22 cellular contexts compared by ENCODE assay signal in the genomic region with DNA sequence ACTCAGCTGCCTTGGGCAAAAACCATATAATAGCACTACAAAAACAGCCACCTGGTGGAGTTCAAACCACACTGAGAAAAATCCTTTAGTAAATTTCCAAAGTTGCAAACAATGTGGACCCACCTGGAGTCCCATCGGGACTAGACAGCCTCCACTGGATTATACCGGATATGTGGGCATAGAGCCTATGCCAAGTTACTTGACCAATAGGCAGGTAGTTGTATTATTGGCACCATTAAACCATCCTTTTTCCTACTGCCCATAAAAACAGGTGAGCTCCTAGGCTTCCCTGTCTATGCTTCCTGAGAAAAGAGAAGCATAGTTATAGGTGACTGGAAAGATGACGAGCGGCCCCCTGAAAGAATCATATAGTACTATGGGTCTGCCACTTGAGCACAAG. TPM values are rescaled to one million over a fixed set of nuclear protein-coding genes. Genes with fewer than 3 reads are reported as not detected.
"Had no signal": no experiment of that assay in that cellular context is flagged by ENCODE, and none has a peak within 500 bp of the region (broad histone marks: within the 10 kb centered on the region; RNA-seq: fewer than 3 reads in every experiment).

No MANE protein-coding gene starts in this region.

- ATAC-seq: activated CD4-positive, CD25-positive, alpha-beta regulatory T cell treated with anti-CD3 and anti-CD28 coated beads, Interleukin-2, amount 50 U/mL, for 24 hours; activated CD8-positive, alpha-beta memory T cell treated with anti-CD3 and anti-CD28 coated beads, Interleukin-2, amount 10 ng/mL, durations not matched to agents 7 days and 5 days; activated CD8-positive, alpha-beta T cell treated with anti-CD3 and anti-CD28 coated beads for 36 hours; gastrocnemius medialis; naive thymus-derived CD4-positive, alpha-beta T cell; sciatic nerve; stimulated activated effector memory CD8-positive, alpha-beta T cell treated with anti-CD3 and anti-CD28 coated beads, Interleukin-12 subunit alpha, Interleukin-12 subunit beta, amount 100 ng/mL, for 72 hours; stimulated activated naive CD8-positive, alpha-beta T cell treated with anti-CD3 and anti-CD28 coated beads, Interleukin-15, amount 100 ng/mL, for 72 hours had no signal

- H3K36me3 ChIP-seq: cardiac muscle cell, esophagus muscularis mucosa, gastrocnemius medialis, tibial nerve had no signal

- H3K27me3 ChIP-seq: cardiac muscle cell, esophagus muscularis mucosa, gastrocnemius medialis, tibial nerve had no signal

- H3K4me1 ChIP-seq: tibial nerve had no signal

- H3K9me3 ChIP-seq: esophagus muscularis mucosa, gastrocnemius medialis, tibial nerve had no signal

- H3K27ac ChIP-seq: cardiac muscle cell, esophagus muscularis mucosa, gastrocnemius medialis, tibial nerve, VCaP had no signal

- H3K4me3 ChIP-seq: cardiac muscle cell, esophagus muscularis mucosa, gastrocnemius medialis, tibial nerve had no signal

- DNase-seq: activated CD4-positive, alpha-beta T cell treated with anti-CD3 and anti-CD28 coated beads, Interleukin-2, amount 10 ng/mL, durations not matched to agents 24 days and 14 days; activated CD8-positive, alpha-beta memory T cell treated with anti-CD3 and anti-CD28 coated beads, Interleukin-2, amount 10 ng/mL, durations not matched to agents 7 days and 5 days; activated CD8-positive, alpha-beta T cell treated with anti-CD3 and anti-CD28 coated beads for 36 hours; activated effector memory CD4-positive, alpha-beta T cell treated with anti-CD3 and anti-CD28 coated beads, Interleukin-2, amount 50 U/mL, for 16 hours; activated naive CD4-positive, alpha-beta T cell treated with anti-CD3 and anti-CD28 coated beads, Interleukin-2, amount 10 ng/mL, durations not matched to agents 7 days and 5 days; activated T-cell treated with anti-CD3 and anti-CD28 coated beads for 4 hours; gastrocnemius medialis; mesenchymal stem cell; naive thymus-derived CD4-positive, alpha-beta T cell; occipital lobe; stimulated activated CD4-positive, alpha-beta T cell treated with anti-CD3 and anti-CD28 coated beads, Interleukin-2, amount 100 ng/mL, for 24 hours; stimulated activated naive CD8-positive, alpha-beta T cell treated with anti-CD3 and anti-CD28 coated beads, Interleukin-15, amount 100 ng/mL, for 72 hours had no signal

RNA-seq across cellular contexts. Expression of a gene that starts 51.7 kb away (rescaled TPM):
- total RNA-seq: activated CD4-positive, alpha-beta T cell treated with anti-CD3 and anti-CD28 coated beads, Interleukin-2, amount 10 ng/mL, durations not matched to agents 24 days and 14 days; activated CD8-positive, alpha-beta memory T cell treated with anti-CD3 and anti-CD28 coated beads, Interleukin-2, amount 10 ng/mL, durations not matched to agents 7 days and 5 days; activated CD8-positive, alpha-beta T cell treated with anti-CD3 and anti-CD28 coated beads for 36 hours; cardiac muscle cell; liver; naive thymus-derived CD4-positive, alpha-beta T cell; neural crest cell; occipital lobe; sciatic nerve; tibial nerve had no signal
- polyA plus RNA-seq: cardiac muscle cell; liver; naive thymus-derived CD4-positive, alpha-beta T cell; small intestine had no signal
